ENCODE assay signal across 12 cellular contexts in the genomic region with DNA sequence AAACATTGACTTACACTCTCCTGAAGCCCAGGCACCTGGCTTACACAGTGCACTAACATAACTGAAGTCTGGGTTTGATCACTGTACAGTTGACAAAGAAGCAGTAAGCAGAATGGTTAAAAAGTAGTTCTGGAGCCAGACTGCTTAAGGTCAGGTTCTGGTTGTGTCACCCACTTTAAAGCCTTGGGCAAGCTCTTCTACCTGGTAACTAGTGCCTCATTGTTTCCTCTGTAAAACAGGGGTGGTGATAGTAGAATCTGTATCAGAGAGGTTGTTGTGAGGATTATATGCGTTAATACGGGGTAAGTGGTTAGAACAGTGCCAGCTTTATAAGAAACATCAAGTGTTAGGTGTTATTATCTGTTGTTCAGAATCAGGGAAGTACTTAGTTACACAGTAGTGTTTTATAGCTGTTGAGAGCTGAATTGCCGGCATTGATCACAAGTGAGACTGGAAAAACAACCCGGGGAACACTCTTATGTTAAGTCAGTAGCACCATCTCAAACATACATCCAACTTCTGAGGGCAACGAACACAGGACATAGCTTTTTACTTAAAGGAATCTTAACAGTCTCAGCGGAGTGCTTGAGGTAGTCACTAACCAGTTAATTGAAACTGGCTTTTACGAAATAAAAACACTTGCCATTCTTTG. TPM values are rescaled to one million over a fixed set of nuclear protein-coding genes. Genes with fewer than 3 reads are reported as not detected.
A peak's percentile ranks its signal among the peaks of the same experiment; 100 is the strongest.
DNase-seq lines count a peak whose midpoint lies in the region; ATAC-seq and TF ChIP-seq lines count a peak whose summit lies in the region.
"Had no signal": no experiment of that assay in that cellular context is flagged by ENCODE, and none has a peak within 500 bp of the region (broad histone marks: within the 10 kb centered on the region; RNA-seq: fewer than 3 reads in every experiment).

No MANE protein-coding gene starts in this region.

- H3K27ac Mint-ChIP-seq in activated T-cell treated with anti-CD3 and anti-CD28 coated beads, Interleukin-2, amount 50 U/mL, for 24 hours: no peak overlapping the region
- H3K27ac Mint-ChIP-seq in WTC11: peak overlapping the region; percentile 66
- H3K27ac Mint-ChIP-seq: activated T-helper 1 cell treated with anti-CD3 and anti-CD28 coated beads, Interleukin-12 subunit alpha, Interleukin-12 subunit beta, Interleukin-2, Interleukin-4 antibody, amounts not matched to agents 30 ng/mL and 10 ng/mL and 1 ng/mL, durations not matched to agents 14 hours and 24 hours and 36 hours had no signal

- no peak for TF ChIP-seq POLR2A in testis (IDR thresholded peaks at IDR 0.05)

- H3K9me3 Mint-ChIP-seq in activated T-cell treated with anti-CD3 and anti-CD28 coated beads, Interleukin-2, amount 50 U/mL, for 24 hours: peaks cover 2% of the 10 kb centered on the region
- no peaks in the 10 kb centered on the region for H3K9me3 Mint-ChIP-seq in WTC11
- H3K9me3 Mint-ChIP-seq: activated T-helper 1 cell treated with anti-CD3 and anti-CD28 coated beads, Interleukin-12 subunit alpha, Interleukin-12 subunit beta, Interleukin-2, Interleukin-4 antibody, amounts not matched to agents 30 ng/mL and 10 ng/mL and 1 ng/mL, durations not matched to agents 14 hours and 24 hours and 36 hours had no signal

- intact Hi-C loops in testis (cut with DNase I; ENCODE audit: low total_unique reads): no loop called here

- CTCF ChIA-PET in WTC11 (lab: Charles Lee): interaction anchor here (1.1 to 1.4 kb wide), 2 partner anchors 46 to 74 kb away, joined by 3 to 4 read pairs; no protein-coding TSS in a partner anchor

- peak overlapping the region; percentile 75 for H3K4me3 ChIP-seq in thoracic aorta
- H3K4me3 ChIP-seq in testis: no peak overlapping the region

- peaks cover 4% of the 10 kb centered on the region for H3K27me3 Mint-ChIP-seq in activated T-cell treated with anti-CD3 and anti-CD28 coated beads, Interleukin-2, amount 50 U/mL, for 24 hours
- H3K27me3 Mint-ChIP-seq in WTC11 (ENCODE audit: low read depth): peaks cover 8% of the 10 kb centered on the region

- POLR2A ChIA-PET in WTC11 (lab: Charles Lee): no interaction called here

- H3K4me1 Mint-ChIP-seq in activated T-cell treated with anti-CD3 and anti-CD28 coated beads, Interleukin-2, amount 50 U/mL, for 24 hours (ENCODE audit: low read depth): peaks cover 83% of the 10 kb centered on the region
- peaks cover 68% of the 10 kb centered on the region for H3K4me1 Mint-ChIP-seq in WTC11

- peaks cover 29% of the 10 kb centered on the region for H3K36me3 Mint-ChIP-seq in activated T-cell treated with anti-CD3 and anti-CD28 coated beads, Interleukin-2, amount 50 U/mL, for 24 hours (ENCODE audit: low read depth)
- H3K36me3 Mint-ChIP-seq in WTC11: no peaks in the 10 kb centered on the region

- H3K27ac ChIP-seq in thoracic aorta (no peak overlapping the region), testis (peak overlapping the region in 1 of 2 donors; percentile 41)
- H3K27ac ChIP-seq: HL-60 had no signal

- no peaks in the 10 kb centered on the region for H3K36me3 ChIP-seq in thoracic aorta
- no peaks in the 10 kb centered on the region for H3K36me3 ChIP-seq in testis (ENCODE audit: low read depth, missing control alignments)
- H3K36me3 ChIP-seq: BE2C had no signal

- H3K9me3 ChIP-seq in thoracic aorta (no peaks in the 10 kb centered on the region), testis (no peaks in the 10 kb centered on the region)
- H3K9me3 ChIP-seq: BE2C had no signal

- TF ChIP-seq CTCF in WTC11 (IDR thresholded peaks at IDR 0.05) (no peak), thoracic aorta (IDR thresholded peaks at IDR 0.05) (no peak), testis (IDR thresholded peaks at IDR 0.05) (no peak)

- peak overlapping the region; percentile 0 for H3K4me3 Mint-ChIP-seq in activated T-cell treated with anti-CD3 and anti-CD28 coated beads, Interleukin-2, amount 50 U/mL, for 24 hours
- no peak overlapping the region for H3K4me3 Mint-ChIP-seq in WTC11
- H3K4me3 Mint-ChIP-seq: activated T-helper 1 cell treated with anti-CD3 and anti-CD28 coated beads, Interleukin-12 subunit alpha, Interleukin-12 subunit beta, Interleukin-2, Interleukin-4 antibody, amounts not matched to agents 30 ng/mL and 10 ng/mL and 1 ng/mL, durations not matched to agents 14 hours and 24 hours and 36 hours had no signal

- WGBS in testis, 2 donors: 41 to 54% methylated on average over 7 of the region's 7 CpGs

- DNase-seq in activated T-cell treated with anti-CD3 and anti-CD28 coated beads, Interleukin-2, amount 50 U/mL, for 24 hours: no peak
- no peak for DNase-seq in activated T-cell treated with anti-CD3 and anti-CD28 coated beads, Interleukin-2, amount 50 U/mL, for 1 hour
- no peak for DNase-seq in WTC11 (ENCODE audit: low spot score)
- peak; percentile 23 for DNase-seq in kidney tubule cell (ENCODE audit: low spot score)
- DNase-seq in thoracic aorta (ENCODE audit: low spot score): no peak
- no peak for DNase-seq in putamen (ENCODE audit: low spot score)
- no peak for DNase-seq in testis
- DNase-seq: BE2C had no signal

- no peaks in the 10 kb centered on the region for H3K27me3 ChIP-seq in thoracic aorta (replicated peaks; ENCODE audit: insufficient read depth)
- H3K27me3 ChIP-seq in testis: no peaks in the 10 kb centered on the region
- H3K27me3 ChIP-seq: BE2C had no signal

- H3K4me1 ChIP-seq in thoracic aorta (ENCODE audit: control insufficient read depth in 1 of 2, low read depth in 2 of 2) (peaks cover 55 to 62% of the 10 kb centered on the region in 2 donors), testis (peaks cover 42% of the 10 kb centered on the region)
- H3K4me1 ChIP-seq: BE2C had no signal

- ATAC-seq in WTC11: no peak
- no peak for ATAC-seq in thoracic aorta (ENCODE audit: insufficient number of reproducible peaks, low FRiP score, low read depth)
- ATAC-seq in GM21390 (IDR thresholded peaks at IDR 0.05; ENCODE audit: unreplicated experiment): no peak
- ATAC-seq: Panc1 had no signal

TF ChIP-seq in WTC11, 78 proteins besides CTCF, POLR2A, EP300 and RAD21:
- TF ChIP-seq ATF1 (CRISPR knock-in tag; IDR thresholded peaks at IDR 0.05): no peak
- no peak for TF ChIP-seq ZNF281 (CRISPR knock-in tag; IDR thresholded peaks at IDR 0.05)
- TF ChIP-seq ZNF671 (CRISPR knock-in tag; IDR thresholded peaks at IDR 0.05): no peak
- no peak for TF ChIP-seq NR1H2 (CRISPR knock-in tag; IDR thresholded peaks at IDR 0.05)
- no peak for TF ChIP-seq SMAD4 (CRISPR knock-in tag; IDR thresholded peaks at IDR 0.05)
- TF ChIP-seq EMX1 (CRISPR knock-in tag; IDR thresholded peaks at IDR 0.05): no peak
- no peak for TF ChIP-seq ZNF263 (CRISPR knock-in tag; IDR thresholded peaks at IDR 0.05; ENCODE audit: low read depth)

RNA-seq across cellular contexts. Expression of gene BACH1, which starts 3.7 kb away (rescaled TPM):
- total RNA-seq in WTC11 (2021) (46.2 to 48.7 TPM (median 47.8 TPM) in 3 replicates), thoracic aorta (10 to 100 TPM; 47.0 to 93.0 TPM), testis (10 to 100 TPM; 41.9 to 57.7 TPM)
- polyA plus RNA-seq in testis (ENCODE audit: insufficient read depth, low read depth, low replicate concordance): 43.9 TPM
